Comparison of ENCODE assay signal across 1 cellular context in genomic region chr4:168868044-168868855, GRCh38.
TF ChIP-seq lines count a peak whose summit lies in the region.

No MANE protein-coding gene starts in this region.

TF ChIP-seq in SK-N-SH, 30 proteins besides CTCF, POLR2A, EP300 and RAD21 (continued from another document):
- TF ChIP-seq REST (IDR thresholded peaks at IDR 0.05; ENCODE audit: low read depth, low read length) (no peak), MXI1 (IDR thresholded peaks at IDR 0.05; ENCODE audit: low read depth, low read length) (no peak), NFIC (IDR thresholded peaks at IDR 0.05; ENCODE audit: borderline replicate concordance) (peak; percentile 63), PBX3 (IDR thresholded peaks at IDR 0.05) (peak; percentile 79), ELF1 (IDR thresholded peaks at IDR 0.05) (peak; percentile 45; the same call in 1 of the 2 replicates), USF1 (IDR thresholded peaks at IDR 0.05; ENCODE audit: borderline replicate concordance, low read depth) (0 out of 2 replicates have a peak, but pooled peaks have one; percentile 21)
